ENCODE assay signal across 9 cellular contexts in the genomic region with DNA sequence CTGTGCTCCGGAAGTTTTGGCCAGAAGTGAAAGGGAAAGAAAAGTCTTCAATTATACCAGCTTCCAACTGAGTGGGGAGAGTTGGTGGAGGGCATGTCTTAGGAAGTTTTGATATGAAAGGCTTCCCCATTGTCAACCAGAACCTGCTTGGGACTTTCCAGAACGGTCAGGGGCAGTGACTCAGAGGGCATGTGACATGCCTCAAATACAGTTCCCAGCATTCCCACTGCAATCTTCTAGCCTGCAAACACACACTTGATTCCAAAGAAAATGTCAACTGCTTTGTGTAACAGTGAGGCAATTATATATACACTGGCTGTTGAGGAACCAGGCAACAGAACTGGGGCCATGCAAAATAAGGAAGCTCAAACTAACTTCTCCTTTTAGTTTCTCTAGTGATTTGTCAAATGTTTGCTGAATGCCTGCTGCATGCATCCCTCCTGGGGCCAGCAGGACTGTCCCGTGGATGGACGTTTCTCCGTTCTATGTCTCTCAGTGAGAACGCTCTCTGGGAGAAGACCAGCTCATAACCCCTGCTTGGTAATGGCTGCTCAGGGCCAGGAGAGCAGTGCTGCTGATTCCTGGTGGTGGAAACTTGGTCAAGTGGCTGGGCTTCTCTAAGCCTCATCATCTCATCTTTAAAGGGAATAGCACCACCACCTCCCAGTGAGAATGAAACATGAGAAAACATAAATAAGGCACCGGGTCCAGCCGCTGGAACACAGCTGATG. TPM values are rescaled to one million over a fixed set of nuclear protein-coding genes. Genes with fewer than 3 reads are reported as not detected.
DNase-seq lines count a peak whose midpoint lies in the region; ATAC-seq and TF ChIP-seq lines count a peak whose summit lies in the region.
"Had no signal": no experiment of that assay in that cellular context is flagged by ENCODE, and none has a peak within 500 bp of the region (broad histone marks: within the 10 kb centered on the region; RNA-seq: fewer than 3 reads in every experiment).

No MANE protein-coding gene starts in this region.

- no peak overlapping the region for H2BK120ac ChIP-seq in mesenchymal stem cell (ENCODE audit: low read depth, low read length)

- H3K4me2 ChIP-seq in OCI-LY3 (ENCODE audit: low read length) (peak overlapping the region; percentile 84), mesenchymal stem cell (ENCODE audit: low read length, poor library complexity, severe bottlenecking) (no peak overlapping the region)

- peak overlapping the region; percentile 51 for H3K9ac ChIP-seq in OCI-LY3 (ENCODE audit: low read length)
- peak overlapping the region; percentile 31 for H3K9ac ChIP-seq in mesenchymal stem cell (ENCODE audit: low read length)

- no peaks in the 10 kb centered on the region for H3K79me2 ChIP-seq in OCI-LY3 (ENCODE audit: low read length)

- H4K8ac ChIP-seq in mesenchymal stem cell (ENCODE audit: low read length): peak overlapping the region; percentile 35

- H2AFZ ChIP-seq in OCI-LY3 (ENCODE audit: low read depth, low read length) (peak overlapping the region; percentile 70; the same call in 1 of the 2 replicates), mesenchymal stem cell (ENCODE audit: low read depth, low read length) (no peak overlapping the region)

- H4K20me1 ChIP-seq in OCI-LY3 (ENCODE audit: insufficient read depth, low read length): no peaks in the 10 kb centered on the region

- peak overlapping the region; percentile 7 to 31 for H3K18ac ChIP-seq in mesenchymal stem cell (ENCODE audit: low read depth in 1 of 2, low read length in 2 of 2)

- POLR2A ChIA-PET in CD4-positive, alpha-beta memory T cell (lab: Charles Lee; ENCODE audit: partially characterized antibody): no interaction called here

- no peaks in the 10 kb centered on the region for H3K27me3 ChIP-seq in CD4-positive, alpha-beta memory T cell (ENCODE audit: insufficient read depth, low read length)
- no peaks in the 10 kb centered on the region for H3K27me3 ChIP-seq in OCI-LY3 (ENCODE audit: low read depth, low read length)
- H3K27me3 ChIP-seq in mesenchymal stem cell (ENCODE audit: control insufficient read depth in 1 of 2, insufficient read depth in 1 of 2, low read length in 2 of 2): no peaks in the 10 kb centered on the region
- H3K27me3 ChIP-seq: ovary had no signal

- H3K36me3 Mint-ChIP-seq in CD4-positive, alpha-beta memory T cell: peaks cover 47 to 58% of the 10 kb centered on the region in 2 donors

- WGBS in mesenchymal stem cell: 91% methylated on average over 6 of the region's 8 CpGs

- H4K91ac ChIP-seq in mesenchymal stem cell (ENCODE audit: low read length): no peak overlapping the region

- no peak for TF ChIP-seq CTCF in OCI-LY3 (IDR thresholded peaks at IDR 0.05; ENCODE audit: low read depth, low read length)

- H2BK12ac ChIP-seq in mesenchymal stem cell (ENCODE audit: low read length in 2 of 2): peak overlapping the region in 1 of 2 experiments; percentile 61

- no peaks in the 10 kb centered on the region for H3K9me3 Mint-ChIP-seq in CD4-positive, alpha-beta memory T cell

- peak; percentile 60 for ATAC-seq in GM21723 (IDR thresholded peaks at IDR 0.05; ENCODE audit: unreplicated experiment)

- CTCF ChIA-PET in CD4-positive, alpha-beta memory T cell (lab: Charles Lee; ENCODE audit: partially characterized antibody): interaction anchor here (1.0 kb wide), 1 partner anchor 8 kb away, joined by 3 read pairs; no protein-coding TSS in a partner anchor

- no peak overlapping the region for H3K4me3 ChIP-seq in CD4-positive, alpha-beta memory T cell (ENCODE audit: low read length in 2 of 2)
- H3K4me3 ChIP-seq in OCI-LY3 (ENCODE audit: low read length) (peak overlapping the region; percentile 58), mesenchymal stem cell (ENCODE audit: insufficient read depth in 1 of 2, low read depth in 1 of 2, low read length in 2 of 2) (no peak overlapping the region)
- H3K4me3 ChIP-seq: ovary had no signal

- H3K14ac ChIP-seq in mesenchymal stem cell (ENCODE audit: low read length in 2 of 2): no peak overlapping the region

- H3K36me3 ChIP-seq in CD4-positive, alpha-beta memory T cell (ENCODE audit: insufficient read depth, low read length): peaks cover 15% of the 10 kb centered on the region
- peaks cover 29% of the 10 kb centered on the region for H3K36me3 ChIP-seq in OCI-LY3 (replicated peaks; ENCODE audit: low read depth, low read length)
- peaks cover 45 to 55% of the 10 kb centered on the region in 2 experiments for H3K36me3 ChIP-seq in mesenchymal stem cell (ENCODE audit: control insufficient read depth in 1 of 2, insufficient read depth in 2 of 2, low read depth in 1 of 2, low read length in 2 of 2)
- H3K36me3 ChIP-seq: ovary had no signal

- H3K4me1 Mint-ChIP-seq in CD4-positive, alpha-beta memory T cell: peaks cover 0 to 2% (median under 1%) of the 10 kb centered on the region in 4 donors

- peak overlapping the region in 1 of 2 experiments; percentile 61 for H3K4ac ChIP-seq in mesenchymal stem cell (ENCODE audit: low read depth in 1 of 2, low read length in 2 of 2)

- H2BK15ac ChIP-seq in mesenchymal stem cell (ENCODE audit: low read depth, poor library complexity, severe bottlenecking): peak overlapping the region; percentile 2

- no peaks in the 10 kb centered on the region for H3K27me3 Mint-ChIP-seq in CD4-positive, alpha-beta memory T cell

- no peak overlapping the region for H3K27ac ChIP-seq in CD4-positive, alpha-beta memory T cell (ENCODE audit: low read depth, low read length)
- H3K27ac ChIP-seq in OCI-LY3 (ENCODE audit: low read length): peak overlapping the region; percentile 94
- H3K27ac ChIP-seq in mesenchymal stem cell (ENCODE audit: low read length, poor library complexity, severe bottlenecking): peak overlapping the region; percentile 66

- intact Hi-C loops in CD4-positive, alpha-beta memory T cell (cut with micrococcal nuclease): no loop called here

- no peak overlapping the region for H3K4me3 Mint-ChIP-seq in CD4-positive, alpha-beta memory T cell

- peak overlapping the region in 4 of 7 donors; percentile 9 to 62 (median 30) for H3K27ac Mint-ChIP-seq in CD4-positive, alpha-beta memory T cell

- H2AK5ac ChIP-seq in mesenchymal stem cell (ENCODE audit: low read length, severe bottlenecking): no peak overlapping the region

- H3K9me3 ChIP-seq in CD4-positive, alpha-beta memory T cell (ENCODE audit: control insufficient read depth in 1 of 2, low read length in 2 of 2): no peaks in the 10 kb centered on the region
- no peaks in the 10 kb centered on the region for H3K9me3 ChIP-seq in OCI-LY3 (ENCODE audit: insufficient read depth, low read length)
- no peaks in the 10 kb centered on the region for H3K9me3 ChIP-seq in mesenchymal stem cell (ENCODE audit: control insufficient read depth, low read length)
- H3K9me3 ChIP-seq: ovary had no signal

- peaks cover 2% of the 10 kb centered on the region for H3K79me1 ChIP-seq in mesenchymal stem cell (replicated peaks; ENCODE audit: low read length, poor library complexity, severe bottlenecking)

- no peak overlapping the region for H2BK5ac ChIP-seq in mesenchymal stem cell (ENCODE audit: low read depth, low read length, poor library complexity, severe bottlenecking)

- H3K4me1 ChIP-seq in CD4-positive, alpha-beta memory T cell (ENCODE audit: insufficient read depth, low read length): no peaks in the 10 kb centered on the region
- H3K4me1 ChIP-seq in OCI-LY3 (ENCODE audit: low read length) (peaks cover 30% of the 10 kb centered on the region), mesenchymal stem cell (ENCODE audit: control insufficient read depth, insufficient read depth, low read depth, low read length) (peaks cover 14% of the 10 kb centered on the region)

- no peak for DNase-seq in CD4-positive, alpha-beta memory T cell
- peak; percentile 42 for DNase-seq in dedifferentiated amniotic fluid mesenchymal stem cell (ENCODE audit: extremely low spot score)
- DNase-seq in mesenchymal stem cell: peak; percentile 97
- DNase-seq in ureter (ENCODE audit: low spot score): peak; percentile 42
- DNase-seq in DMS153 (lab: John Stamatoyannopoulos, UW): no peak
- no peak for DNase-seq in NCI-H1436 (lab: John Stamatoyannopoulos, UW)

- H3K23ac ChIP-seq in mesenchymal stem cell (ENCODE audit: low read length in 2 of 2): no peak overlapping the region

RNA-seq across cellular contexts. Expression of gene SLC25A47, which starts 18.3 kb away (rescaled TPM):
- total RNA-seq in CD4-positive, alpha-beta memory T cell: not detected
- polyA plus RNA-seq in CD4-positive, alpha-beta memory T cell: not detected
- polyA plus RNA-seq in mesenchymal stem cell (2013, experiment 1 of 2): not detected
- polyA plus RNA-seq in mesenchymal stem cell (2013, experiment 2 of 2): not detected
- not detected for total RNA-seq in ureter
- total RNA-seq: ovary had no signal
- polyA plus RNA-seq: ovary had no signal

RNA-seq across cellular contexts. Expression of gene WDR25, which starts 34.8 kb away (rescaled TPM):
- total RNA-seq in CD4-positive, alpha-beta memory T cell: 1 to 10 TPM; 5.7 to 6.5 TPM
- polyA plus RNA-seq in CD4-positive, alpha-beta memory T cell: 10 to 100 TPM in 1 of 2 donors, 1 to 10 TPM in 1; 9.2 to 14.4 TPM
- 12.3 TPM for polyA plus RNA-seq in mesenchymal stem cell (2013, experiment 1 of 2)
- 12.0 TPM for polyA plus RNA-seq in mesenchymal stem cell (2013, experiment 2 of 2)
- total RNA-seq in ureter: 14.7 TPM

RNA-seq across cellular contexts. Expression of gene SLC25A29, which starts 35.2 kb away (rescaled TPM):
- 1 to 10 TPM; 7.9 to 8.1 TPM for total RNA-seq in CD4-positive, alpha-beta memory T cell
- 1 to 10 TPM in 1 of 2 donors, under 1 TPM in 1; 0.08 to 1.5 TPM for polyA plus RNA-seq in CD4-positive, alpha-beta memory T cell
- polyA plus RNA-seq in mesenchymal stem cell (2013, experiment 1 of 2): 16.0 TPM
- polyA plus RNA-seq in mesenchymal stem cell (2013, experiment 2 of 2): 16.1 TPM
- total RNA-seq in ureter: 58.4 TPM

Comparison
In these comparisons a context has a peak if more than half of its experiments do, and no peak if none do; other contexts are left out.
1. DNase-seq: peak in dedifferentiated amniotic fluid mesenchymal stem cell (single experiment), mesenchymal stem cell (single experiment) and ureter (single experiment); none in CD4-positive, alpha-beta memory T cell (0 of 5), DMS153 (single experiment) and NCI-H1436 (single experiment).